In the genomic region with DNA sequence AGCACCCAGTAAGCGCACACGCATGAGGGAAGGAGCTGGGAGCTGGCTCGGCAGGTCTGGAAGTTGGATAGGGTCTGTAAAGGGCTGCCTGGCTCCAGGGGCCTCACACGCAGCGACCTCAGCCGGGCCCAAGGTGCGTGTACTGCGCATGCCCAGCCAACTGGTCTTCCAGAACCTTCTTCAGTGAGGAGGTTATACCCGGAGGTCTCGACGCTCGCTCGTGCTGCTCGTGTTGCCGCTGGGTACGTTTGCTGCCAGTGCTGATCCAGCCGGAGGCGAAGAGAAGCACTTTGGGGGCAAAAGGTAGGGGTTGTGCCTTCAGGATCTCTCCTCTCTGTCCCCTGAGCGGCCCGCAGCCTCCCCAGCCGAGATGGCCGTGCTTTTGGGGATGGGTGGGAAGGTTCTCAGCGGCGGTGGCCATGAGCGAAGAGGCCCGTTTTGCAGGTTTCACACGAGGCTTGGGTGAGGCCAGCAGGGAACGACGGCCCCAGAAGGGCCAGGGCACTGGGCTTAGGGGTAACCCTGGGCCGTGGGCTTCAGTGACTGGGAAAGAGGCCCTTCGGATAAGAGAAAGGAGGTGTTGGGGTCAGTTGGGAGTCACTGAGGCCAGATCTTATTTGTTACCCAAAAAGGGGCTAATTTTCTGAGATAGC, we compare ENCODE assay signal across 2 cellular contexts.
TF ChIP-seq lines count a peak whose summit lies in the region.

No MANE protein-coding gene starts in this region.

TF ChIP-seq in GM23338, 12 proteins besides CTCF, POLR2A, EP300 and RAD21:
- TF ChIP-seq CREB1 (CRISPR knock-in tag; IDR thresholded peaks at IDR 0.05; ENCODE audit: low read depth) (no peak), POLR2AphosphoS5 (IDR thresholded peaks at IDR 0.05; ENCODE audit: low read depth) (no peak), ZNF114 (CRISPR knock-in tag; IDR thresholded peaks at IDR 0.05) (no peak)
- TF ChIP-seq, protein P1, sequence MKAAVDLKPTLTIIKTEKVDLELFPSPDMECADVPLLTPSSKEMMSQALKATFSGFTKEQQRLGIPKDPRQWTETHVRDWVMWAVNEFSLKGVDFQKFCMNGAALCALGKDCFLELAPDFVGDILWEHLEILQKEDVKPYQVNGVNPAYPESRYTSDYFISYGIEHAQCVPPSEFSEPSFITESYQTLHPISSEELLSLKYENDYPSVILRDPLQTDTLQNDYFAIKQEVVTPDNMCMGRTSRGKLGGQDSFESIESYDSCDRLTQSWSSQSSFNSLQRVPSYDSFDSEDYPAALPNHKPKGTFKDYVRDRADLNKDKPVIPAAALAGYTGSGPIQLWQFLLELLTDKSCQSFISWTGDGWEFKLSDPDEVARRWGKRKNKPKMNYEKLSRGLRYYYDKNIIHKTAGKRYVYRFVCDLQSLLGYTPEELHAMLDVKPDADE (IDR thresholded peaks at IDR 0.05): no peak

TF ChIP-seq in K562, 482 proteins besides CTCF, POLR2A, EP300 and RAD21:
- TF ChIP-seq MTF1 (CRISPR knock-in tag; IDR thresholded peaks at IDR 0.05; ENCODE audit: borderline replicate concordance) (no peak), NRF1 (conservative IDR thresholded peaks at IDR 0.05 in 1 of 2, IDR thresholded peaks at IDR 0.05 in 1 of 2) (peak; percentile 61 to 69)
- TF ChIP-seq, protein P2, sequence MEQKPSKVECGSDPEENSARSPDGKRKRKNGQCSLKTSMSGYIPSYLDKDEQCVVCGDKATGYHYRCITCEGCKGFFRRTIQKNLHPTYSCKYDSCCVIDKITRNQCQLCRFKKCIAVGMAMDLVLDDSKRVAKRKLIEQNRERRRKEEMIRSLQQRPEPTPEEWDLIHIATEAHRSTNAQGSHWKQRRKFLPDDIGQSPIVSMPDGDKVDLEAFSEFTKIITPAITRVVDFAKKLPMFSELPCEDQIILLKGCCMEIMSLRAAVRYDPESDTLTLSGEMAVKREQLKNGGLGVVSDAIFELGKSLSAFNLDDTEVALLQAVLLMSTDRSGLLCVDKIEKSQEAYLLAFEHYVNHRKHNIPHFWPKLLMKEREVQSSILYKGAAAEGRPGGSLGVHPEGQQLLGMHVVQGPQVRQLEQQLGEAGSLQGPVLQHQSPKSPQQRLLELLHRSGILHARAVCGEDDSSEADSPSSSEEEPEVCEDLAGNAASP (IDR thresholded peaks at IDR 0.05): no peak
TF ChIP-seq in K562: peak in this region for 1.
